Comparison of ENCODE assay signal across 1 cellular context in the genomic region with DNA sequence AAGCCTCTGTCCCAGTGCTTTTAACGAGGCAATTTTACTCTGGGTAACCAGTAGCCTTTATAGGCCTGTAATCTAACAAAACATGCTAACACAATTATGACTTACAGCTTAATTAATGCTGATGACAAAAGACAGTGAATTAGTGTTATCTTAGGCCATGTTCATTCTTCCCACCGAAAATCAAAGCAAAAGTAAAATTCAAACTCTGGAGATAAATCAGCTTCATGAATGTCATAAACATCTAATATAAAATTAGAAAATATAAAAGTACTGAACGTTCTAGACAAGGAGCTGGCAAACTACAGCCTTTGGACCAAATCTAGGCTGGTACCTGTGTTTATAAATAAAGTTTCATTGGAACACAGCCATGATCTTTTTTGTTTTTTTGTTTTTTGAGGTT.
TF ChIP-seq lines count a peak whose summit lies in the region.

No MANE protein-coding gene starts in this region.

TF ChIP-seq in GM23338, 12 proteins besides CTCF, POLR2A, EP300 and RAD21 (continued from another document):
- TF ChIP-seq ZNF114 (CRISPR knock-in tag; IDR thresholded peaks at IDR 0.05): no peak
- no peak for TF ChIP-seq POLR2AphosphoS5 (IDR thresholded peaks at IDR 0.05; ENCODE audit: low read depth)
- TF ChIP-seq, protein P1, sequence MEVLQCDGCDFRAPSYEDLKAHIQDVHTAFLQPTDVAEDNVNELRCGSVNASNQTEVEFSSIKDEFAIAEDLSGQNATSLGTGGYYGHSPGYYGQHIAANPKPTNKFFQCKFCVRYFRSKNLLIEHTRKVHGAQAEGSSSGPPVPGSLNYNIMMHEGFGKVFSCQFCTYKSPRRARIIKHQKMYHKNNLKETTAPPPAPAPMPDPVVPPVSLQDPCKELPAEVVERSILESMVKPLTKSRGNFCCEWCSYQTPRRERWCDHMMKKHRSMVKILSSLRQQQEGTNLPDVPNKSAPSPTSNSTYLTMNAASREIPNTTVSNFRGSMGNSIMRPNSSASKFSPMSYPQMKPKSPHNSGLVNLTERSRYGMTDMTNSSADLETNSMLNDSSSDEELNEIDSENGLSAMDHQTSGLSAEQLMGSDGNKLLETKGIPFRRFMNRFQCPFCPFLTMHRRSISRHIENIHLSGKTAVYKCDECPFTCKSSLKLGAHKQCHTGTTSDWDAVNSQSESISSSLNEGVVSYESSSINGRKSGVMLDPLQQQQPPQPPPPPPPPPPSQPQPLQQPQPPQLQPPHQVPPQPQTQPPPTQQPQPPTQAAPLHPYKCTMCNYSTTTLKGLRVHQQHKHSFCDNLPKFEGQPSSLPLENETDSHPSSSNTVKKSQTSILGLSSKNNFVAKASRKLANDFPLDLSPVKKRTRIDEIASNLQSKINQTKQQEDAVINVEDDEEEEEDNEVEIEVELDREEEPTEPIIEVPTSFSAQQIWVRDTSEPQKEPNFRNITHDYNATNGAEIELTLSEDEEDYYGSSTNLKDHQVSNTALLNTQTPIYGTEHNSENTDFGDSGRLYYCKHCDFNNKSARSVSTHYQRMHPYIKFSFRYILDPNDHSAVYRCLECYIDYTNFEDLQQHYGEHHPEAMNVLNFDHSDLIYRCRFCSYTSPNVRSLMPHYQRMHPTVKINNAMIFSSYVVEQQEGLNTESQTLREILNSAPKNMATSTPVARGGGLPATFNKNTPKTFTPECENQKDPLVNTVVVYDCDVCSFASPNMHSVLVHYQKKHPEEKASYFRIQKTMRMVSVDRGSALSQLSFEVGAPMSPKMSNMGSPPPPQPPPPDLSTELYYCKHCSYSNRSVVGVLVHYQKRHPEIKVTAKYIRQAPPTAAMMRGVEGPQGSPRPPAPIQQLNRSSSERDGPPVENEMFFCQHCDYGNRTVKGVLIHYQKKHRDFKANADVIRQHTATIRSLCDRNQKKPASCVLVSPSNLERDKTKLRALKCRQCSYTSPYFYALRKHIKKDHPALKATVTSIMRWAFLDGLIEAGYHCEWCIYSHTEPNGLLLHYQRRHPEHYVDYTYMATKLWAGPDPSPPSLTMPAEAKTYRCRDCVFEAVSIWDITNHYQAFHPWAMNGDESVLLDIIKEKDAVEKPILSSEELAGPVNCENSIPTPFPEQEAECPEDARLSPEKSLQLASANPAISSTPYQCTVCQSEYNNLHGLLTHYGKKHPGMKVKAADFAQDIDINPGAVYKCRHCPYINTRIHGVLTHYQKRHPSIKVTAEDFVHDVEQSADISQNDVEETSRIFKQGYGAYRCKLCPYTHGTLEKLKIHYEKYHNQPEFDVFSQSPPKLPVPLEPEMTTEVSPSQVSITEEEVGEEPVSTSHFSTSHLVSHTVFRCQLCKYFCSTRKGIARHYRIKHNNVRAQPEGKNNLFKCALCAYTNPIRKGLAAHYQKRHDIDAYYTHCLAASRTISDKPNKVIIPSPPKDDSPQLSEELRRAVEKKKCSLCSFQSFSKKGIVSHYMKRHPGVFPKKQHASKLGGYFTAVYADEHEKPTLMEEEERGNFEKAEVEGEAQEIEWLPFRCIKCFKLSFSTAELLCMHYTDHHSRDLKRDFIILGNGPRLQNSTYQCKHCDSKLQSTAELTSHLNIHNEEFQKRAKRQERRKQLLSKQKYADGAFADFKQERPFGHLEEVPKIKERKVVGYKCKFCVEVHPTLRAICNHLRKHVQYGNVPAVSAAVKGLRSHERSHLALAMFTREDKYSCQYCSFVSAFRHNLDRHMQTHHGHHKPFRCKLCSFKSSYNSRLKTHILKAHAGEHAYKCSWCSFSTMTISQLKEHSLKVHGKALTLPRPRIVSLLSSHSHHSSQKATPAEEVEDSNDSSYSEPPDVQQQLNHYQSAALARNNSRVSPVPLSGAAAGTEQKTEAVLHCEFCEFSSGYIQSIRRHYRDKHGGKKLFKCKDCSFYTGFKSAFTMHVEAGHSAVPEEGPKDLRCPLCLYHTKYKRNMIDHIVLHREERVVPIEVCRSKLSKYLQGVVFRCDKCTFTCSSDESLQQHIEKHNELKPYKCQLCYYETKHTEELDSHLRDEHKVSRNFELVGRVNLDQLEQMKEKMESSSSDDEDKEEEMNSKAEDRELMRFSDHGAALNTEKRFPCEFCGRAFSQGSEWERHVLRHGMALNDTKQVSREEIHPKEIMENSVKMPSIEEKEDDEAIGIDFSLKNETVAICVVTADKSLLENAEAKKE (CRISPR knock-in tag; IDR thresholded peaks at IDR 0.05): no peak
- no peak for TF ChIP-seq EZH2phosphoT487 (IDR thresholded peaks at IDR 0.05; ENCODE audit: unreplicated experiment)
- no peak for TF ChIP-seq EZH2 (IDR thresholded peaks at IDR 0.05; ENCODE audit: low read depth, unreplicated experiment)
- TF ChIP-seq NANOG (IDR thresholded peaks at IDR 0.05; ENCODE audit: borderline replicate concordance): no peak
- TF ChIP-seq ZNF331 (CRISPR knock-in tag; IDR thresholded peaks at IDR 0.05; ENCODE audit: low read depth): no peak
